In genomic region chr19:34393031-34393430, GRCh38 we compare ENCODE assay signal across 15 cellular contexts. TPM values are rescaled to one million over a fixed set of nuclear protein-coding genes. Genes with fewer than 3 reads are reported as not detected.
DNase-seq lines count a peak whose midpoint lies in the region; ATAC-seq and TF ChIP-seq lines count a peak whose summit lies in the region.
"Had no signal": no experiment of that assay in that cellular context is flagged by ENCODE, and none has a peak within 500 bp of the region (broad histone marks: within the 10 kb centered on the region; RNA-seq: fewer than 3 reads in every experiment).

No MANE protein-coding gene starts in this region.

- H3K9me3 ChIP-seq in psoas muscle, result no peaks in the 10 kb centered on the region
- H3K9me3 ChIP-seq: A549, BE2C had no signal

- no peak overlapping the region for H3K27ac Mint-ChIP-seq in stimulated activated memory B cell treated with anti-CD40 and anti-IgM and Interleukin-4, amounts not matched to agents 10 μg/mL and 1 μg/mL and 100 μg/mL, for 72 hours
- H3K27ac Mint-ChIP-seq: CD4-positive, alpha-beta memory T cell had no signal

- peak; percentile 4 for DNase-seq in HEK293T (ENCODE audit: extremely low spot score)
- no peak for DNase-seq in left lobe of liver (ENCODE audit: low spot score)
- no peak for DNase-seq in psoas muscle
- DNase-seq in NCI-H1105 (lab: John Stamatoyannopoulos, UW), result no peak
- no peak for DNase-seq in stimulated activated CD4-positive, alpha-beta T cell treated with anti-CD3 and anti-CD28 coated beads, Interleukin-4, amount 100 ng/mL, for 1 hour
- DNase-seq: BE2C; CD4-positive, alpha-beta memory T cell; DND-41; GF-D8; HCEC 1CT; IMR-90 had no signal

- no peaks in the 10 kb centered on the region for H3K36me3 Mint-ChIP-seq in stimulated activated memory B cell treated with anti-CD40 and anti-IgM and Interleukin-4, amounts not matched to agents 10 μg/mL and 1 μg/mL and 100 μg/mL, for 72 hours

- no peaks in the 10 kb centered on the region for H3K27me3 Mint-ChIP-seq in stimulated activated memory B cell treated with anti-CD40 and anti-IgM and Interleukin-4, amounts not matched to agents 10 μg/mL and 1 μg/mL and 100 μg/mL, for 72 hours
- H3K27me3 Mint-ChIP-seq: CD4-positive, alpha-beta memory T cell had no signal

- H3K4me3 Mint-ChIP-seq in stimulated activated memory B cell treated with anti-CD40 and anti-IgM and Interleukin-4, amounts not matched to agents 10 μg/mL and 1 μg/mL and 100 μg/mL, for 72 hours, result no peak overlapping the region
- H3K4me3 Mint-ChIP-seq: CD4-positive, alpha-beta memory T cell had no signal

- H3K27me3 ChIP-seq in psoas muscle (ENCODE audit: insufficient read depth in 3 of 3, low read length in 2 of 3), result no peaks in the 10 kb centered on the region
- H3K27me3 ChIP-seq: BE2C had no signal

- H3K36me3 ChIP-seq in psoas muscle (ENCODE audit: insufficient read depth in 1 of 2, low read depth in 1 of 2), result peaks cover 0 to 87% of the 10 kb centered on the region in 2 donors

- CTCF ChIA-PET in HEK293T (lab: Yijun Ruan, JAX), result interaction anchor here (0.5 kb wide), 1 partner anchor 148 kb away, joined by 3 read pairs; no protein-coding TSS in a partner anchor

- ATAC-seq in left lobe of liver (peak; percentile 7), psoas muscle (peak; percentile 20 to 31 (median 28)), HG02798 (IDR thresholded peaks at IDR 0.05; ENCODE audit: poor library complexity, unreplicated experiment) (no peak)
- ATAC-seq in stimulated activated memory B cell treated with anti-CD40 and anti-IgM and Interleukin-4, amounts not matched to agents 10 μg/mL and 1 μg/mL and 100 μg/mL, for 72 hours, result peak; percentile 9

- POLR2A ChIA-PET in HEK293T (lab: Yijun Ruan, JAX), result no interaction called here

- 32 to 61% (median 45%) methylated on average over 11 of the region's 11 CpGs for WGBS in psoas muscle, 3 donors

- peaks cover 12% of the 10 kb centered on the region for H3K4me1 ChIP-seq in psoas muscle
- H3K4me1 ChIP-seq: A549, BE2C had no signal

- TF ChIP-seq CTCF in psoas muscle (IDR thresholded peaks at IDR 0.05), result no peak

- peak overlapping the region; percentile 58 for H3K27ac ChIP-seq in psoas muscle
- H3K27ac ChIP-seq: A549, C4-2B had no signal

- H3K4me1 Mint-ChIP-seq in stimulated activated memory B cell treated with anti-CD40 and anti-IgM and Interleukin-4, amounts not matched to agents 10 μg/mL and 1 μg/mL and 100 μg/mL, for 72 hours, result no peaks in the 10 kb centered on the region
- H3K4me1 Mint-ChIP-seq: CD4-positive, alpha-beta memory T cell had no signal

- H3K9me3 Mint-ChIP-seq in stimulated activated memory B cell treated with anti-CD40 and anti-IgM and Interleukin-4, amounts not matched to agents 10 μg/mL and 1 μg/mL and 100 μg/mL, for 72 hours, result no peaks in the 10 kb centered on the region
- H3K9me3 Mint-ChIP-seq: CD4-positive, alpha-beta memory T cell had no signal

- no peak overlapping the region for H3K4me3 ChIP-seq in psoas muscle
- H3K4me3 ChIP-seq: A549 had no signal

- intact Hi-C loops in psoas muscle (cut with DNase I), result no loop called here

TF ChIP-seq in HEK293T, 16 proteins besides CTCF, POLR2A, EP300 and RAD21:
- TF ChIP-seq FOXM1 (IDR thresholded peaks at IDR 0.05; ENCODE audit: borderline replicate concordance) (no peak), ARNT (IDR thresholded peaks at IDR 0.05) (no peak), NFRKB (IDR thresholded peaks at IDR 0.05) (no peak), SP1 (IDR thresholded peaks at IDR 0.05) (no peak), PKNOX1 (IDR thresholded peaks at IDR 0.05) (no peak), ZNF384 (IDR thresholded peaks at IDR 0.05) (no peak), SUZ12 (IDR thresholded peaks at IDR 0.05) (no peak), TARDBP (IDR thresholded peaks at IDR 0.05) (no peak), FOXA1 (IDR thresholded peaks at IDR 0.05) (no peak), BHLHE40 (IDR thresholded peaks at IDR 0.05; ENCODE audit: borderline replicate concordance) (no peak)

RNA-seq across cellular contexts. Expression of gene PDCD2L, which starts 11.2 kb away (rescaled TPM):
- 3.3 TPM for total RNA-seq in left lobe of liver
- 10 to 100 TPM; 12.3 to 21.3 (median 18.6) TPM for total RNA-seq in psoas muscle
- polyA plus RNA-seq in psoas muscle, result 10 to 100 TPM; 13.9 to 30.2 (median 21.9) TPM

RNA-seq across cellular contexts. Expression of gene GPI, which starts 28.0 kb away (rescaled TPM):
- total RNA-seq in left lobe of liver (194 TPM), psoas muscle (100 to 1,000 TPM; 170 to 259 (median 255) TPM)
- polyA plus RNA-seq in psoas muscle, result 100 to 1,000 TPM; 111 to 166 (median 125) TPM

RNA-seq across cellular contexts. Expression of gene UBA2, which starts 35.1 kb away (rescaled TPM):
- 18.1 TPM for total RNA-seq in left lobe of liver
- total RNA-seq in psoas muscle, result 100 to 1,000 TPM in 2 of 4 donors, 10 to 100 TPM in 2; 78.1 to 126 (median 106) TPM
- 10 to 100 TPM; 65.5 to 88.5 (median 70.6) TPM for polyA plus RNA-seq in psoas muscle
